In genomic region chr10:14126697-14127440, GRCh38 we compare ENCODE assay signal across 20 cellular contexts.
DNase-seq lines count a peak whose midpoint lies in the region; ATAC-seq, FAIRE-seq and TF ChIP-seq lines count a peak whose summit lies in the region.
"Had no signal": no experiment of that assay in that cellular context is flagged by ENCODE, and none has a peak within 500 bp of the region (broad histone marks: within the 10 kb centered on the region; RNA-seq: fewer than 3 reads in every experiment).

No MANE protein-coding gene starts in this region.

- peaks cover 30% of the 10 kb centered on the region for H3K27me3 Mint-ChIP-seq in HFFc6 (ENCODE audit: insufficient read depth)
- H3K27me3 Mint-ChIP-seq in astrocyte (ENCODE audit: low read depth, unreplicated experiment), result peaks cover 2% of the 10 kb centered on the region
- no peaks in the 10 kb centered on the region for H3K27me3 Mint-ChIP-seq in activated naive CD4-positive, alpha-beta T cell treated with anti-CD3 and anti-CD28 coated beads for 36 hours (ENCODE audit: low read depth)
- H3K27me3 Mint-ChIP-seq in activated CD8-positive, alpha-beta T cell treated with anti-CD3 and anti-CD28 coated beads, Interleukin-2, amount 10 ng/mL, durations not matched to agents 7 days and 5 days (ENCODE audit: low read depth), result no peaks in the 10 kb centered on the region

- no peak overlapping the region for H3K27ac ChIP-seq in astrocyte (ENCODE audit: low read depth, low read length)
- H3K27ac ChIP-seq: gastrocnemius medialis, HL-60, SJCRH30, skin epidermis, stomach, vagina had no signal

- no peaks in the 10 kb centered on the region for H3K9me3 ChIP-seq in astrocyte (ENCODE audit: insufficient read depth, low read depth, low read length)
- H3K9me3 ChIP-seq: gastrocnemius medialis, SJCRH30, stomach, vagina had no signal

- no peak overlapping the region for H3K9ac ChIP-seq in astrocyte (ENCODE audit: low read length)

- no peaks in the 10 kb centered on the region for H4K20me1 ChIP-seq in astrocyte (ENCODE audit: insufficient read depth, low read length)

- H3K36me3 ChIP-seq in astrocyte (ENCODE audit: insufficient read depth, low read length), result no peaks in the 10 kb centered on the region
- H3K36me3 ChIP-seq: gastrocnemius medialis, SJCRH30, stomach, vagina had no signal

- H3K4me2 ChIP-seq in astrocyte (ENCODE audit: low read length), result no peak overlapping the region

- H3K27me3 ChIP-seq in astrocyte (ENCODE audit: insufficient read depth, low read length), result peaks cover 5% of the 10 kb centered on the region
- H3K27me3 ChIP-seq: gastrocnemius medialis, SJCRH30, stomach, vagina had no signal

- no peak overlapping the region for H2AFZ ChIP-seq in astrocyte (ENCODE audit: low read depth, low read length)

- no peak overlapping the region for H3K4me3 ChIP-seq in astrocyte (ENCODE audit: insufficient read depth, low read depth, low read length)
- H3K4me3 ChIP-seq: gastrocnemius medialis, SJCRH30, skin epidermis, stomach, vagina had no signal

- H3K4me1 ChIP-seq in astrocyte (ENCODE audit: insufficient read depth, low read length), result no peaks in the 10 kb centered on the region
- H3K4me1 ChIP-seq: gastrocnemius medialis, SJCRH30, stomach, vagina had no signal

- H3K4me3 Mint-ChIP-seq in HFFc6 (no peak overlapping the region), astrocyte (ENCODE audit: unreplicated experiment) (no peak overlapping the region)
- no peak overlapping the region for H3K4me3 Mint-ChIP-seq in activated naive CD4-positive, alpha-beta T cell treated with anti-CD3 and anti-CD28 coated beads for 36 hours
- no peak overlapping the region for H3K4me3 Mint-ChIP-seq in activated CD8-positive, alpha-beta T cell treated with anti-CD3 and anti-CD28 coated beads, Interleukin-2, amount 10 ng/mL, durations not matched to agents 7 days and 5 days

- intact Hi-C loops in activated naive CD4-positive, alpha-beta T cell treated with anti-CD3 and anti-CD28 coated beads for 36 hours (cut with micrococcal nuclease), result no loop called here

- TF ChIP-seq CTCF in HFFc6 (IDR thresholded peaks at IDR 0.05) (no peak), astrocyte (IDR thresholded peaks at IDR 0.05; ENCODE audit: insufficient read depth, low read depth, low read length) (no peak)

- H3K27ac Mint-ChIP-seq in HFFc6 (no peak overlapping the region), astrocyte (ENCODE audit: unreplicated experiment) (no peak overlapping the region)
- H3K27ac Mint-ChIP-seq in activated naive CD4-positive, alpha-beta T cell treated with anti-CD3 and anti-CD28 coated beads for 36 hours, result no peak overlapping the region
- H3K27ac Mint-ChIP-seq in activated CD8-positive, alpha-beta T cell treated with anti-CD3 and anti-CD28 coated beads, Interleukin-2, amount 10 ng/mL, durations not matched to agents 7 days and 5 days, result no peak overlapping the region

- DNase-seq in AG08395 (ENCODE audit: low spot score) (peak; percentile 44), HFFc6 (peak; percentile 44), astrocyte (ENCODE audit: low read depth) (peak; percentile 37), foreskin melanocyte (peak; percentile 32), midbrain (lab: John Stamatoyannopoulos, UW) (no peak)
- DNase-seq in activated naive CD4-positive, alpha-beta T cell treated with anti-CD3 and anti-CD28 coated beads for 36 hours, result no peak
- no peak for DNase-seq in activated CD8-positive, alpha-beta T cell treated with anti-CD3 and anti-CD28 coated beads, Interleukin-2, amount 10 ng/mL, durations not matched to agents 7 days and 5 days
- DNase-seq: activated CD4-positive, alpha-beta T cell treated with anti-CD3 and anti-CD28 coated beads, Interleukin-2, amount 50 U/mL, for 1 hour; activated T-cell treated with anti-CD3 and anti-CD28 coated beads, Interleukin-2, amount 50 U/mL, for 48 hours; gastrocnemius medialis; GOT3; mesendoderm; NCI-H2029; NCI-H774; SJCRH30; stomach had no signal

- H3K79me2 ChIP-seq in astrocyte (ENCODE audit: insufficient read depth, low read length), result no peaks in the 10 kb centered on the region

- ATAC-seq in HG02885 (IDR thresholded peaks at IDR 0.05; ENCODE audit: poor library complexity, unreplicated experiment), result no peak
- ATAC-seq in activated CD8-positive, alpha-beta T cell treated with anti-CD3 and anti-CD28 coated beads, Interleukin-2, amount 10 ng/mL, durations not matched to agents 7 days and 5 days, result no peak
- ATAC-seq: gastrocnemius medialis had no signal

- FAIRE-seq in astrocyte (lab: Jason Lieb, UNC), result no peak

- CTCF ChIA-PET in activated naive CD4-positive, alpha-beta T cell treated with anti-CD3 and anti-CD28 coated beads for 36 hours (lab: Charles Lee), result no interaction called here
- CTCF ChIA-PET in activated CD8-positive, alpha-beta T cell treated with anti-CD3 and anti-CD28 coated beads, Interleukin-2, amount 10 ng/mL, durations not matched to agents 7 days and 5 days (lab: Charles Lee), result no interaction called here

- POLR2A ChIA-PET in activated CD8-positive, alpha-beta T cell treated with anti-CD3 and anti-CD28 coated beads, Interleukin-2, amount 10 ng/mL, durations not matched to agents 7 days and 5 days (lab: Charles Lee), result no interaction called here

- peaks cover 15% of the 10 kb centered on the region for H3K9me3 Mint-ChIP-seq in HFFc6
- peaks cover 17% of the 10 kb centered on the region for H3K9me3 Mint-ChIP-seq in astrocyte (ENCODE audit: unreplicated experiment)
- H3K9me3 Mint-ChIP-seq in activated naive CD4-positive, alpha-beta T cell treated with anti-CD3 and anti-CD28 coated beads for 36 hours, result no peaks in the 10 kb centered on the region
- H3K9me3 Mint-ChIP-seq in activated CD8-positive, alpha-beta T cell treated with anti-CD3 and anti-CD28 coated beads, Interleukin-2, amount 10 ng/mL, durations not matched to agents 7 days and 5 days (ENCODE audit: insufficient read depth), result no peaks in the 10 kb centered on the region

- H3K36me3 Mint-ChIP-seq in HFFc6 (ENCODE audit: low read depth) (peaks cover 14% of the 10 kb centered on the region), astrocyte (ENCODE audit: low read depth, unreplicated experiment) (peaks cover 9% of the 10 kb centered on the region)
- H3K36me3 Mint-ChIP-seq in activated naive CD4-positive, alpha-beta T cell treated with anti-CD3 and anti-CD28 coated beads for 36 hours (ENCODE audit: low read depth), result no peaks in the 10 kb centered on the region
- no peaks in the 10 kb centered on the region for H3K36me3 Mint-ChIP-seq in activated CD8-positive, alpha-beta T cell treated with anti-CD3 and anti-CD28 coated beads, Interleukin-2, amount 10 ng/mL, durations not matched to agents 7 days and 5 days (ENCODE audit: low read depth)

- H3K4me1 Mint-ChIP-seq in HFFc6 (ENCODE audit: low read depth) (peaks cover 28% of the 10 kb centered on the region), astrocyte (ENCODE audit: low read depth, unreplicated experiment) (peaks cover 21% of the 10 kb centered on the region)
- no peaks in the 10 kb centered on the region for H3K4me1 Mint-ChIP-seq in activated naive CD4-positive, alpha-beta T cell treated with anti-CD3 and anti-CD28 coated beads for 36 hours (ENCODE audit: low read depth)
- no peaks in the 10 kb centered on the region for H3K4me1 Mint-ChIP-seq in activated CD8-positive, alpha-beta T cell treated with anti-CD3 and anti-CD28 coated beads, Interleukin-2, amount 10 ng/mL, durations not matched to agents 7 days and 5 days (ENCODE audit: low read depth)

Comparison
In these comparisons a context has a peak if more than half of its experiments do, and no peak if none do; other contexts are left out.
1. DNase-seq: peak in AG08395 (single experiment), HFFc6 (single experiment), astrocyte (single experiment) and foreskin melanocyte (single experiment); none in activated naive CD4-positive, alpha-beta T cell treated with anti-CD3 and anti-CD28 coated beads for 36 hours (single experiment), midbrain (single experiment) and activated CD8-positive, alpha-beta T cell treated with anti-CD3 and anti-CD28 coated beads, Interleukin-2, amount 10 ng/mL, durations not matched to agents 7 days and 5 days (single experiment).